11 cellular contexts compared by ENCODE assay signal in genomic region chr4:48832571-48832970, GRCh38. TPM values are rescaled to one million over a fixed set of nuclear protein-coding genes. Genes with fewer than 3 reads are reported as not detected.
DNase-seq lines count a peak whose midpoint lies in the region; ATAC-seq and TF ChIP-seq lines count a peak whose summit lies in the region.
"Had no signal": no experiment of that assay in that cellular context is flagged by ENCODE, and none has a peak within 500 bp of the region (broad histone marks: within the 10 kb centered on the region; RNA-seq: fewer than 3 reads in every experiment).

No MANE protein-coding gene starts in this region.

- peak overlapping the region; percentile 93 for H3K4me3 ChIP-seq in MG63

- ATAC-seq in HG03280 (IDR thresholded peaks at IDR 0.05; ENCODE audit: unreplicated experiment) = no peak

- TF ChIP-seq CTCF in nephron (IDR thresholded peaks at IDR 0.05; ENCODE audit: unreplicated experiment in 3 of 3) = no peak

- peaks cover 24% of the 10 kb centered on the region for H3K4me1 Mint-ChIP-seq in nephron

- H3K9ac ChIP-seq in ES-I3 (ENCODE audit: low read depth, low read length) = peak overlapping the region; percentile 93; the same call in 1 of the 2 replicates

- H3K9me3 ChIP-seq in ES-I3 (ENCODE audit: control insufficient read depth, insufficient read depth, low read length) (no peaks in the 10 kb centered on the region), MG63 (no peaks in the 10 kb centered on the region)

- peaks cover 30% of the 10 kb centered on the region for H3K36me3 Mint-ChIP-seq in nephron (ENCODE audit: low read depth)

- peaks cover 4% of the 10 kb centered on the region for H3K27me3 Mint-ChIP-seq in nephron (ENCODE audit: low read depth)

- H3K9me3 Mint-ChIP-seq in nephron = no peaks in the 10 kb centered on the region

- H3K36me3 ChIP-seq in ES-I3 (ENCODE audit: insufficient read depth, low read length) = peaks cover 9% of the 10 kb centered on the region
- H3K36me3 ChIP-seq in MG63 = peaks cover 33% of the 10 kb centered on the region

- H3K4me3 Mint-ChIP-seq in nephron = peak overlapping the region; percentile 100

- DNase-seq in MG63 (no peak), dermis blood vessel endothelial cell (peak; percentile 11), hypothalamus (lab: John Stamatoyannopoulos, UW) (no peak), hepatic stellate cell (ENCODE audit: low spot score) (no peak), COLO829 (ENCODE audit: low spot score) (no peak)
- DNase-seq: cerebellar nuclear complex, NCI-H1092 treated with DMSO at 0.1 percent for 48 hours, T-helper 9 cell had no signal

- H3K27ac Mint-ChIP-seq in nephron = peak overlapping the region; percentile 99 to 100 (median 100)

- H3K27me3 ChIP-seq in MG63 = no peaks in the 10 kb centered on the region

- peaks cover 7% of the 10 kb centered on the region; the same call in 1 of the 2 replicates for H3K4me1 ChIP-seq in ES-I3 (ENCODE audit: insufficient read depth, low read length)

RNA-seq across cellular contexts. Expression of gene OCIAD1, which starts 1.7 kb away (rescaled TPM):
- 80.6 and 132 TPM in 2 replicates for total RNA-seq in MG63 (2014; rRNA removed; shearing (Covaris generic); ENCODE audit: low replicate concordance)
- total RNA-seq in dermis blood vessel endothelial cell = 78.3 and 91.2 TPM in 2 replicates

RNA-seq across cellular contexts. Expression of gene FRYL, which starts 52.5 kb away (rescaled TPM):
- 9.7 and 15.9 TPM in 2 replicates for total RNA-seq in MG63 (2014; rRNA removed; shearing (Covaris generic); ENCODE audit: low replicate concordance)
- 133 and 145 TPM in 2 replicates for total RNA-seq in dermis blood vessel endothelial cell
